ENCODE assay signal across 8 cellular contexts in genomic region chr9:127608104-127608966, GRCh38. TPM values are rescaled to one million over a fixed set of nuclear protein-coding genes. Genes with fewer than 3 reads are reported as not detected.
DNase-seq lines count a peak whose midpoint lies in the region; ATAC-seq and TF ChIP-seq lines count a peak whose summit lies in the region.

No MANE protein-coding gene starts in this region.

- intact Hi-C loops in head of caudate nucleus (cut with DNase I) (no loop called here), testis (cut with DNase I; ENCODE audit: low total_unique reads) (no loop called here)

- peak overlapping the region; percentile 57 for H2AFZ ChIP-seq in osteoblast (ENCODE audit: low read length)

- H3K9me3 Mint-ChIP-seq in activated naive CD4-positive, alpha-beta T cell treated with anti-CD3 and anti-CD28 coated beads, Interleukin-2, amount 10 ng/mL, durations not matched to agents 7 days and 5 days = no peaks in the 10 kb centered on the region

- ATAC-seq in GM19023 (IDR thresholded peaks at IDR 0.05; ENCODE audit: unreplicated experiment) = no peak

- TF ChIP-seq CTCF in osteoblast (IDR thresholded peaks at IDR 0.05; ENCODE audit: extremely low read depth, low read depth, low read length) (no peak), testis (IDR thresholded peaks at IDR 0.05) (no peak)

- H3K4me3 ChIP-seq in osteoblast (ENCODE audit: insufficient read depth, low read length) (peak overlapping the region; percentile 63), testis (peak overlapping the region; percentile 22 to 56)

- no peaks in the 10 kb centered on the region for H3K36me3 Mint-ChIP-seq in activated naive CD4-positive, alpha-beta T cell treated with anti-CD3 and anti-CD28 coated beads, Interleukin-2, amount 10 ng/mL, durations not matched to agents 7 days and 5 days

- DNase-seq in DMS153 treated with DMSO at 0.1 percent for 48 hours (lab: John Stamatoyannopoulos, UW; ENCODE audit: unreplicated experiment) (peak; percentile 88), NAMALWA (ENCODE audit: low spot score) (peak; percentile 87), SK-N-DZ (ENCODE audit: low spot score) (peak; percentile 93), head of caudate nucleus (peak; percentile 66 to 96 (median 88)), osteoblast (ENCODE audit: insufficient read length, low spot score, missing footprints) (peak; percentile 93), testis (peak; percentile 84)
- peak; percentile 82 for DNase-seq in activated naive CD4-positive, alpha-beta T cell treated with anti-CD3 and anti-CD28 coated beads, Interleukin-2, amount 10 ng/mL, durations not matched to agents 7 days and 5 days

- H3K27ac ChIP-seq in osteoblast (ENCODE audit: low read depth, low read length) (no peak overlapping the region), testis (no peak overlapping the region)

- peaks cover 33% of the 10 kb centered on the region for H3K4me1 Mint-ChIP-seq in activated naive CD4-positive, alpha-beta T cell treated with anti-CD3 and anti-CD28 coated beads, Interleukin-2, amount 10 ng/mL, durations not matched to agents 7 days and 5 days

- peak overlapping the region; percentile 74 for H3K4me3 Mint-ChIP-seq in activated naive CD4-positive, alpha-beta T cell treated with anti-CD3 and anti-CD28 coated beads, Interleukin-2, amount 10 ng/mL, durations not matched to agents 7 days and 5 days

- H3K4me1 ChIP-seq in osteoblast (ENCODE audit: insufficient read depth, low read length) = peaks cover 17% of the 10 kb centered on the region
- H3K4me1 ChIP-seq in testis = peaks cover 12% of the 10 kb centered on the region

- H3K9me3 ChIP-seq in osteoblast (ENCODE audit: low read depth, low read length) (no peaks in the 10 kb centered on the region), testis (no peaks in the 10 kb centered on the region)

- CTCF ChIA-PET in activated naive CD4-positive, alpha-beta T cell treated with anti-CD3 and anti-CD28 coated beads, Interleukin-2, amount 10 ng/mL, durations not matched to agents 7 days and 5 days (lab: Charles Lee) = interaction anchor here (0.5 to 1.8 kb wide), 5 partner anchors 18 to 126 kb away, joined by 3 to 12 read pairs (median 3); partner anchors contain the start of gene TOR2A

- 2% methylated on average over 23 to 47 of the region's 55 CpGs for WGBS in testis, 2 donors

- H3K27ac Mint-ChIP-seq in activated naive CD4-positive, alpha-beta T cell treated with anti-CD3 and anti-CD28 coated beads, Interleukin-2, amount 10 ng/mL, durations not matched to agents 7 days and 5 days = no peak overlapping the region

- H3K27me3 ChIP-seq in osteoblast (ENCODE audit: insufficient read depth, low read length) = peaks cover 11% of the 10 kb centered on the region
- H3K27me3 ChIP-seq in testis = no peaks in the 10 kb centered on the region

- peaks cover 5% of the 10 kb centered on the region for H3K79me2 ChIP-seq in osteoblast (ENCODE audit: insufficient read depth, low read length)

- peak overlapping the region; percentile 79 for H3K4me2 ChIP-seq in osteoblast (ENCODE audit: insufficient read depth, low read length)

- no peak for TF ChIP-seq POLR2A in testis (IDR thresholded peaks at IDR 0.05)

- H4K20me1 ChIP-seq in osteoblast (ENCODE audit: insufficient read depth, low read length) = no peaks in the 10 kb centered on the region

- H3K36me3 ChIP-seq in osteoblast (ENCODE audit: insufficient read depth, low read length) (no peaks in the 10 kb centered on the region), testis (ENCODE audit: low read depth, missing control alignments) (no peaks in the 10 kb centered on the region)

- H3K27me3 Mint-ChIP-seq in activated naive CD4-positive, alpha-beta T cell treated with anti-CD3 and anti-CD28 coated beads, Interleukin-2, amount 10 ng/mL, durations not matched to agents 7 days and 5 days = peaks cover 72% of the 10 kb centered on the region

RNA-seq across cellular contexts. Expression of gene STXBP1, which starts 3.7 kb away (rescaled TPM):
- polyA plus RNA-seq in SK-N-DZ (2014; cell fraction: cytosol; rRNA removed) = 39.9 and 64.1 TPM in 2 replicates
- polyA plus RNA-seq in SK-N-DZ (2014; cell fraction: nucleus; rRNA removed) = 25.0 and 104 TPM in 2 replicates
- total RNA-seq in osteoblast (19.9 and 23.0 TPM in 2 replicates), testis (10 to 100 TPM; 33.1 to 36.1 TPM)
- polyA plus RNA-seq in testis (ENCODE audit: insufficient read depth, low read depth, low replicate concordance) = 21.2 TPM
